Comparison of ENCODE assay signal across 23 cellular contexts in the genomic region with DNA sequence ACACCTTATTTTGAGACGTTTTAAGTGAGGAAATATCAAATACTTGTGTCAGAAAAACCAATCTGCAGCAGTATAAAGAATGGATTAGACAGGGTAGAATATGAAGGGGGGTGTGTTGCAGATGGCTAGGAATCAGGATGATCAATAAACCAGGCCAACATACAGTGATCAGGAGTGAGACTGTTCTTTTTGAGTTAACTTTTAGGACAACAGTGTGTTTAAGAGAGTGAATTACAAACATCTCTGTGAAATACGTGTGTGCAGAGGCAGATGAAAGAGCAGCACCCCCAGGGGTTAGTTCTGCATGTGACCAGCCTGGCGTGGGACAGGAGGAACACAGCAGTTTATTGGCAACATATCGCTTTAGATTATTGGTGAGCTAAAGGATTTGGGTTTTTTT. TPM values are rescaled to one million over a fixed set of nuclear protein-coding genes. Genes with fewer than 3 reads are reported as not detected.
A peak's percentile ranks its signal among the peaks of the same experiment; 100 is the strongest.
DNase-seq lines count a peak whose midpoint lies in the region; ATAC-seq, FAIRE-seq and TF ChIP-seq lines count a peak whose summit lies in the region.
"Had no signal": no experiment of that assay in that cellular context is flagged by ENCODE, and none has a peak within 500 bp of the region (broad histone marks: within the 10 kb centered on the region; RNA-seq: fewer than 3 reads in every experiment).

No MANE protein-coding gene starts in this region.

- H2BK120ac ChIP-seq in neuronal stem cell (ENCODE audit: low read depth, low read length), result no peak overlapping the region

- H3K79me1 ChIP-seq in neuronal stem cell (ENCODE audit: low read depth, low read length), result no peaks in the 10 kb centered on the region

- H3K9ac ChIP-seq in HepG2 (ENCODE audit: insufficient read depth, low read depth, low read length) (no peak overlapping the region), GM12878 (ENCODE audit: control insufficient read depth, insufficient read depth, low read length) (no peak overlapping the region), neuronal stem cell (ENCODE audit: low read depth, low read length, poor library complexity) (no peak overlapping the region)
- H3K9ac ChIP-seq: KMS-11 had no signal

- H3K14ac ChIP-seq in neuronal stem cell (ENCODE audit: low read length), result no peak overlapping the region

- H3K36me3 ChIP-seq in HepG2 (replicated peaks in 1 of 2; ENCODE audit: control insufficient read depth in 1 of 2, insufficient read depth in 2 of 2, low read length in 2 of 2) (no peaks in the 10 kb centered on the region), right lobe of liver (no peaks in the 10 kb centered on the region), GM12878 (ENCODE audit: control insufficient read depth in 2 of 2, insufficient read depth in 2 of 2, low read length in 1 of 2) (no peaks in the 10 kb centered on the region), neuronal stem cell (replicated peaks in 1 of 2; ENCODE audit: control insufficient read depth in 2 of 2, insufficient read depth in 2 of 2, low read length in 2 of 2) (no peaks in the 10 kb centered on the region)
- H3K36me3 ChIP-seq: BE2C had no signal

- no peak overlapping the region for H3K4ac ChIP-seq in neuronal stem cell (ENCODE audit: low read length)

- H2AFZ ChIP-seq in HepG2 (ENCODE audit: low read length) (no peak overlapping the region), GM12878 (ENCODE audit: control insufficient read depth, low read depth, low read length) (no peak overlapping the region), neuronal stem cell (ENCODE audit: low read length) (peak overlapping the region; percentile 40)

- TF ChIP-seq CTCF in HepG2 (CRISPR knock-in tag; IDR thresholded peaks at IDR 0.05) (no peak), right lobe of liver (IDR thresholded peaks at IDR 0.05) (no peak), GM12878 (IDR thresholded peaks at IDR 0.05 in 2 of 3, conservative IDR thresholded peaks at IDR 0.05 in 1 of 3; ENCODE audit: control insufficient read depth in 2 of 3, extremely low read depth in 1 of 3, insufficient read depth in 1 of 3, low read depth in 3 of 3, low read length in 3 of 3) (no peak)

- POLR2A ChIA-PET in HepG2 (lab: Yijun Ruan, JAX), result interaction anchor here (0.9 kb wide), 1 partner anchor 41 kb away, joined by 3 read pairs; no protein-coding TSS in a partner anchor
- POLR2A ChIA-PET in GM12878 (lab: Charles Lee), result interaction anchor here (0.7 kb wide), 1 partner anchor 50 kb away, joined by 6 read pairs; no protein-coding TSS in a partner anchor

- no peaks in the 10 kb centered on the region for H3K27me3 ChIP-seq in HepG2 (ENCODE audit: control insufficient read depth in 1 of 2, insufficient read depth in 2 of 2, low read length in 2 of 2)
- no peaks in the 10 kb centered on the region for H3K27me3 ChIP-seq in right lobe of liver
- H3K27me3 ChIP-seq in GM12878 (replicated peaks in 1 of 2; ENCODE audit: control insufficient read depth in 2 of 2, insufficient read depth in 2 of 2, low read length in 1 of 2), result no peaks in the 10 kb centered on the region
- peaks cover 0 to 4% (median 0%) of the 10 kb centered on the region in 3 experiments for H3K27me3 ChIP-seq in neuronal stem cell (ENCODE audit: control insufficient read depth in 3 of 3, insufficient read depth in 3 of 3, low read depth in 1 of 3, low read length in 3 of 3)

- H4K20me1 ChIP-seq in HepG2 (ENCODE audit: insufficient read depth, low read length) (no peaks in the 10 kb centered on the region), GM12878 (ENCODE audit: control insufficient read depth, insufficient read depth) (no peaks in the 10 kb centered on the region)

- no peak for TF ChIP-seq POLR2A in HepG2 (IDR thresholded peaks at IDR 0.05; ENCODE audit: insufficient read depth in 1 of 2, low read depth in 2 of 2, low read length in 2 of 2)
- TF ChIP-seq POLR2A in right lobe of liver (IDR thresholded peaks at IDR 0.05), result no peak
- no peak for TF ChIP-seq POLR2A in GM12878 (IDR thresholded peaks at IDR 0.05; ENCODE audit: low read depth, low read length)

- no peak overlapping the region for H3K18ac ChIP-seq in neuronal stem cell (ENCODE audit: low read length)

- intact Hi-C loops in HepG2 (cut with micrococcal nuclease; ENCODE audit: unreplicated experiment), result no loop called here
- intact Hi-C loops in right lobe of liver (cut with DNase I), result no loop called here
- intact Hi-C loops in GM12878 (cut with micrococcal nuclease; ENCODE audit: unreplicated experiment), result no loop called here

- ATAC-seq in HepG2 (peak; percentile 30; the same call in 1 of the 3 replicates), right lobe of liver (no peak), GM12878 (0 out of 3 replicates have a peak, but pooled peaks have one; percentile 30), GM18907 (IDR thresholded peaks at IDR 0.05; ENCODE audit: unreplicated experiment) (no peak)

- 0 out of 2 replicates have a peak overlapping the region, but pooled peaks have one; percentile 23 for H3K4me2 ChIP-seq in HepG2 (ENCODE audit: low read depth, low read length)
- H3K4me2 ChIP-seq in GM12878 (ENCODE audit: control insufficient read depth, insufficient read depth), result no peak overlapping the region
- no peak overlapping the region for H3K4me2 ChIP-seq in neuronal stem cell (ENCODE audit: insufficient read depth, low read length, poor library complexity, severe bottlenecking)
- H3K4me2 ChIP-seq: GM23338, KMS-11 had no signal

- H3K79me2 ChIP-seq in HepG2 (ENCODE audit: insufficient read depth, low read length) (no peaks in the 10 kb centered on the region), GM12878 (ENCODE audit: control insufficient read depth, insufficient read depth, low read length) (no peaks in the 10 kb centered on the region)

- SMC1A ChIA-PET in GM12878 (lab: Charles Lee; ENCODE audit: uncharacterized antibody, unreplicated experiment), result no interaction called here

- no peak overlapping the region for H2BK5ac ChIP-seq in neuronal stem cell (ENCODE audit: low read length)

- WGBS in HepG2 (ENCODE audit: low lambda C conversion rate), result 34% methylated on average over 4 of the region's 4 CpGs
- WGBS in right lobe of liver (ENCODE audit: insufficient coverage, low coverage, low lambda C conversion rate, missing lambda C conversion rate), result 38% methylated on average over 4 of the region's 4 CpGs
- WGBS in GM12878 (ENCODE audit: insufficient coverage, insufficient replicate concordance, low lambda C conversion rate, missing lambda C conversion rate), result 30% methylated on average over 4 of the region's 4 CpGs
- WGBS in neuronal stem cell (ENCODE audit: extremely low coverage in 2 of 2, insufficient read length in 2 of 2, insufficient replicate concordance in 1 of 2), 2 donors, result no CpG with 5 or more reads among the region's 4 CpGs

- no peak overlapping the region for H4K8ac ChIP-seq in neuronal stem cell (ENCODE audit: low read depth, low read length)

- BruUV-seq in HepG2 (replicated peaks; lab: Mats Ljungman, UMichigan) (no TSS peak), GM12878 (replicated peaks; lab: Mats Ljungman, UMichigan) (no TSS peak)

- TF ChIP-seq EP300 in HepG2 (IDR thresholded peaks at IDR 0.05; ENCODE audit: low read depth in 2 of 2, low read length in 2 of 2) (no peak), HepG2 (CRISPR knock-in tag; IDR thresholded peaks at IDR 0.05; ENCODE audit: borderline replicate concordance) (no peak), GM12878 (IDR thresholded peaks at IDR 0.05; ENCODE audit: borderline replicate concordance in 1 of 2, control insufficient read depth in 1 of 2, low read depth in 2 of 2, low read length in 2 of 2) (no peak)

- TF ChIP-seq RAD21 in HepG2 (CRISPR knock-in tag; IDR thresholded peaks at IDR 0.05) (no peak), GM12878 (IDR thresholded peaks at IDR 0.05; ENCODE audit: insufficient read depth, low read depth, low read length) (no peak)

- no peak overlapping the region for H2BK12ac ChIP-seq in neuronal stem cell (ENCODE audit: low read length)

- H3K23ac ChIP-seq in neuronal stem cell (ENCODE audit: low read depth, low read length, poor library complexity), result no peak overlapping the region

- H3K4me3 ChIP-seq in HepG2 (replicated peaks in 1 of 3; ENCODE audit: insufficient read depth in 1 of 3, low read depth in 2 of 3, low read length in 3 of 3) (no peak overlapping the region), right lobe of liver (no peak overlapping the region), GM12878 (no peak overlapping the region), neuronal stem cell (ENCODE audit: low read length in 2 of 2) (no peak overlapping the region)
- H3K4me3 ChIP-seq: GM23338 had no signal

- no peak for FAIRE-seq in HepG2 (lab: Jason Lieb, UNC)
- no peak for FAIRE-seq in GM12878 (lab: Jason Lieb, UNC)
- FAIRE-seq: A204.1, GM12891, H54 had no signal

- no peak for DNase-seq in HepG2 (ENCODE audit: low spot score)
- no peak for DNase-seq in right lobe of liver
- peak; percentile 32 for DNase-seq in NCI-H2171 treated with DMSO at 0.1 percent for 48 hours (lab: John Stamatoyannopoulos, UW)
- DNase-seq in GM12878 (ENCODE audit: low read depth, low spot score), result no peak
- DNase-seq in neuronal stem cell (ENCODE audit: low spot score), result no peak
- DNase-seq in activated CD4-positive, CD25-positive, alpha-beta regulatory T cell treated with anti-CD3 and anti-CD28 coated beads, Interleukin-2, amount 50 U/mL, for 72 hours, result no peak
- no peak for DNase-seq in NCI-H748 treated with DMSO at 0.1 percent for 48 hours (lab: John Stamatoyannopoulos, UW)
- DNase-seq: ACHN; CD4-positive, CD25-positive, alpha-beta regulatory T cell; CD8-positive, alpha-beta memory T cell; COR-L47; DMS153; DMS79; GF-D8; HCEC 1CT; HFFc6 had no signal

- no peak overlapping the region for H2BK15ac ChIP-seq in neuronal stem cell (ENCODE audit: low read length)

- no peak overlapping the region for H4K91ac ChIP-seq in neuronal stem cell (ENCODE audit: low read depth, low read length, poor library complexity)

- H3K9me3 ChIP-seq in HepG2 (ENCODE audit: low read length) (no peaks in the 10 kb centered on the region), right lobe of liver (no peaks in the 10 kb centered on the region), GM12878 (replicated peaks; ENCODE audit: control insufficient read depth, insufficient read depth, low read length) (no peaks in the 10 kb centered on the region), neuronal stem cell (replicated peaks in 1 of 2; ENCODE audit: control insufficient read depth in 2 of 2, insufficient read depth in 1 of 2, low read depth in 1 of 2, low read length in 2 of 2) (no peaks in the 10 kb centered on the region)
- H3K9me3 ChIP-seq: BE2C had no signal

- in situ Hi-C loops in HepG2 (cut with HindIII; ENCODE audit: extremely low pct_ligation_motif_present, low pct_unique_long_range_greater_than_20kb), result no loop called here
- in situ Hi-C loops in GM12878 (cut with MboI), result no loop called here

- H3K4me1 ChIP-seq in HepG2 (ENCODE audit: insufficient read depth, low read length) (no peaks in the 10 kb centered on the region), right lobe of liver (no peaks in the 10 kb centered on the region), GM12878 (ENCODE audit: control insufficient read depth, insufficient read depth, low read length) (no peaks in the 10 kb centered on the region), neuronal stem cell (ENCODE audit: control insufficient read depth in 2 of 2, insufficient read depth in 1 of 2, low read depth in 1 of 2, low read length in 2 of 2) (peaks cover 0 to 3% of the 10 kb centered on the region in 2 donors)

- no peak overlapping the region for H2AK5ac ChIP-seq in neuronal stem cell (ENCODE audit: low read depth, low read length)

- RAD21 ChIA-PET in GM12878 (lab: Charles Lee; ENCODE audit: unreplicated experiment), result no interaction called here

- H3K27ac ChIP-seq in HepG2 (ENCODE audit: extremely low read length, insufficient read depth, low read length), result no peak overlapping the region
- no peak overlapping the region for H3K27ac ChIP-seq in right lobe of liver
- H3K27ac ChIP-seq in GM12878 (ENCODE audit: control insufficient read depth, insufficient read depth), result no peak overlapping the region
- H3K27ac ChIP-seq in neuronal stem cell (replicated peaks; ENCODE audit: low read length), result no peak overlapping the region
- H3K27ac ChIP-seq: KMS-11 had no signal

- CTCF ChIA-PET in HepG2 (lab: Yijun Ruan, JAX; ENCODE audit: low intra/inter-chr PET ratio, low total read pairs), result no interaction called here
- CTCF ChIA-PET in GM12878 (lab: Yijun Ruan, JAX), result no interaction called here

RNA-seq across cellular contexts. Expression of gene NRDE2, which starts 10.6 kb away (rescaled TPM):
- 12.5 and 16.9 TPM in 2 replicates for total RNA-seq in HepG2 (2016; rRNA removed; fragmentation: Illumina TruSeq; extraction: Trizol)
- total RNA-seq in HepG2 (2016; cell fraction: cytosol; rRNA removed; fragmentation: Illumina TruSeq; extraction: Trizol; ENCODE audit: low read depth), result 2.5 and 3.0 TPM in 2 replicates
- total RNA-seq in HepG2 (2016; cell fraction: insoluble cytoplasmic fraction; rRNA removed; fragmentation: Illumina TruSeq; extraction: Trizol), result 14.5 and 15.2 TPM in 2 replicates
- total RNA-seq in HepG2 (2016; cell fraction: membrane; rRNA removed; fragmentation: Illumina TruSeq; extraction: Trizol), result 3.4 and 3.9 TPM in 2 replicates
- 19.1 and 19.5 TPM in 2 replicates for total RNA-seq in HepG2 (2016; cell fraction: nucleus; rRNA removed; fragmentation: Illumina TruSeq; extraction: Trizol)
- 5.6 TPM in 2 replicates for polyA plus RNA-seq in HepG2 (2011; rRNA removed)
- polyA plus RNA-seq in HepG2 (2011; cell fraction: cytosol; rRNA removed), result 4.7 and 5.4 TPM in 2 replicates
- polyA plus RNA-seq in HepG2 (2011; cell fraction: nucleus; rRNA removed), result 12.3 and 13.4 TPM in 2 replicates
- polyA plus RNA-seq in HepG2 (2012), result 5.2 and 6.2 TPM in 2 replicates
- 0.38 and 0.41 TPM in 2 replicates for polyA plus RNA-seq in HepG2 (2016; cell fraction: cytosol; fragmentation: Illumina TruSeq; extraction: Trizol; ENCODE audit: low read depth)
- polyA plus RNA-seq in HepG2 (2016; cell fraction: insoluble cytoplasmic fraction; fragmentation: Illumina TruSeq; extraction: Trizol; ENCODE audit: low read depth), result 9.6 and 10.3 TPM in 2 replicates
- polyA plus RNA-seq in HepG2 (2016; cell fraction: membrane; fragmentation: Illumina TruSeq; extraction: Trizol; ENCODE audit: low read depth), result 0.86 and 0.92 TPM in 2 replicates
- polyA plus RNA-seq in HepG2 (2016; cell fraction: nucleus; fragmentation: Illumina TruSeq; extraction: Trizol; ENCODE audit: insufficient read depth, low read depth), result 14.5 and 18.6 TPM in 2 replicates
- polyA minus RNA-seq in HepG2 (2011; rRNA and poly(A)+ RNA removed; ENCODE audit: low replicate concordance), result 9.4 and 26.4 TPM in 2 replicates
- 3.1 and 3.3 TPM in 2 replicates for polyA minus RNA-seq in HepG2 (2011; cell fraction: cytosol; rRNA and poly(A)+ RNA removed)
- polyA minus RNA-seq in HepG2 (2011; cell fraction: nucleus; rRNA and poly(A)+ RNA removed), result 24.8 and 25.6 TPM in 2 replicates
- 10 to 100 TPM in 5 of 6 experiments, 1 to 10 TPM in 1; 7.9 to 16.3 (median 13.8) TPM for total RNA-seq in right lobe of liver
- total RNA-seq in GM12878 (2013; cell fraction: nucleolus; rRNA removed), result 36.9 and 41.7 TPM in 2 replicates
- 14.3 and 14.8 TPM in 2 replicates for total RNA-seq in GM12878 (2014; rRNA removed)
- total RNA-seq in GM12878 (2014; rRNA removed; fragmentation: Illumina TruSeq; extraction: Trizol), result 13.6 and 13.9 TPM in 2 replicates
- total RNA-seq in GM12878 (2021), result 21.0 and 21.3 TPM in 2 replicates
- polyA plus RNA-seq in GM12878 (2011; ENCODE audit: low read depth), result 7.6 TPM
- polyA plus RNA-seq in GM12878 (2011; rRNA removed), result 10.6 and 10.9 TPM in 2 replicates
- polyA plus RNA-seq in GM12878 (2011; cell fraction: cytosol; rRNA removed), result 6.8 and 9.2 TPM in 2 replicates
- polyA plus RNA-seq in GM12878 (2011; cell fraction: nucleus; rRNA removed), result 15.6 and 18.8 TPM in 2 replicates
- polyA plus RNA-seq in GM12878 (2012), result 5.6 and 8.7 TPM in 2 replicates
- 10.6 and 11.9 TPM in 2 replicates for polyA plus RNA-seq in GM12878 (2014; fragmentation: Illumina TruSeq; extraction: Trizol)
- polyA plus RNA-seq in GM12878 (2014; fragmentation: Nextera tagmentation; extraction: Ambion mirVana), result 1 to 10 TPM; 8.3 to 8.4 TPM
- 13.5 and 13.9 TPM in 2 replicates for polyA plus RNA-seq in GM12878 (2014; rRNA removed)
- 10 to 100 TPM; 14.7 to 15.2 TPM for polyA plus RNA-seq in GM12878 (2016; fragmentation: Nextera tagmentation; extraction: Ambion mirVana)
- 14.6 and 17.6 TPM in 2 replicates for polyA minus RNA-seq in GM12878 (2011; rRNA and poly(A)+ RNA removed)
- polyA minus RNA-seq in GM12878 (2011; cell fraction: cytosol; rRNA and poly(A)+ RNA removed), result 4.9 and 5.8 TPM in 2 replicates
- polyA minus RNA-seq in GM12878 (2011; cell fraction: nucleus; rRNA and poly(A)+ RNA removed), result 10.9 and 21.0 TPM in 2 replicates
- polyA plus RNA-seq in neuronal stem cell (2013, experiment 1 of 2), result 7.0 TPM
- 7.1 TPM for polyA plus RNA-seq in neuronal stem cell (2013, experiment 2 of 2)

RNA-seq across cellular contexts. Expression of gene CALM1, which starts 54.5 kb away (rescaled TPM):
- total RNA-seq in HepG2 (2016; rRNA removed; fragmentation: Illumina TruSeq; extraction: Trizol) (238 and 346 TPM in 2 replicates), right lobe of liver (100 to 1,000 TPM; 143 to 207 (median 161) TPM), GM12878 (2014; rRNA removed) (385 and 467 TPM in 2 replicates), GM12878 (2014; rRNA removed; fragmentation: Illumina TruSeq; extraction: Trizol) (192 and 197 TPM in 2 replicates), GM12878 (2021) (246 and 249 TPM in 2 replicates)
- total RNA-seq in HepG2 (2016; cell fraction: cytosol; rRNA removed; fragmentation: Illumina TruSeq; extraction: Trizol; ENCODE audit: low read depth), result 29.6 and 47.4 TPM in 2 replicates
- 242 and 366 TPM in 2 replicates for total RNA-seq in HepG2 (2016; cell fraction: insoluble cytoplasmic fraction; rRNA removed; fragmentation: Illumina TruSeq; extraction: Trizol)
- total RNA-seq in HepG2 (2016; cell fraction: membrane; rRNA removed; fragmentation: Illumina TruSeq; extraction: Trizol), result 98.2 and 111 TPM in 2 replicates
- 91.7 and 108 TPM in 2 replicates for total RNA-seq in HepG2 (2016; cell fraction: nucleus; rRNA removed; fragmentation: Illumina TruSeq; extraction: Trizol)
- polyA plus RNA-seq in HepG2 (2011; rRNA removed) (80.5 and 110 TPM in 2 replicates), GM12878 (2011; rRNA removed) (219 and 309 TPM in 2 replicates), GM12878 (2014; fragmentation: Illumina TruSeq; extraction: Trizol) (420 and 491 TPM in 2 replicates), GM12878 (2014; fragmentation: Nextera tagmentation; extraction: Ambion mirVana) (100 to 1,000 TPM; 110 to 175 TPM), GM12878 (2014; rRNA removed) (273 and 290 TPM in 2 replicates), GM12878 (2016; fragmentation: Nextera tagmentation; extraction: Ambion mirVana) (100 to 1,000 TPM; 679 to 729 TPM)
- polyA plus RNA-seq in HepG2 (2011; cell fraction: cytosol; rRNA removed), result 96.0 and 112 TPM in 2 replicates
- polyA plus RNA-seq in HepG2 (2011; cell fraction: nucleus; rRNA removed), result 50.1 and 52.3 TPM in 2 replicates
- polyA plus RNA-seq in HepG2 (2012), result 119 and 120 TPM in 2 replicates
- polyA plus RNA-seq in HepG2 (2016; cell fraction: cytosol; fragmentation: Illumina TruSeq; extraction: Trizol; ENCODE audit: low read depth), result 40.5 and 51.9 TPM in 2 replicates
- polyA plus RNA-seq in HepG2 (2016; cell fraction: insoluble cytoplasmic fraction; fragmentation: Illumina TruSeq; extraction: Trizol; ENCODE audit: low read depth), result 366 and 395 TPM in 2 replicates
- polyA plus RNA-seq in HepG2 (2016; cell fraction: membrane; fragmentation: Illumina TruSeq; extraction: Trizol; ENCODE audit: low read depth), result 92.6 and 101 TPM in 2 replicates
- polyA plus RNA-seq in HepG2 (2016; cell fraction: nucleus; fragmentation: Illumina TruSeq; extraction: Trizol; ENCODE audit: insufficient read depth, low read depth), result 160 and 164 TPM in 2 replicates
- 189 and 213 TPM in 2 replicates for polyA minus RNA-seq in HepG2 (2011; rRNA and poly(A)+ RNA removed; ENCODE audit: low replicate concordance)
- 93.2 and 109 TPM in 2 replicates for polyA minus RNA-seq in HepG2 (2011; cell fraction: cytosol; rRNA and poly(A)+ RNA removed)
- polyA minus RNA-seq in HepG2 (2011; cell fraction: nucleus; rRNA and poly(A)+ RNA removed), result 128 and 155 TPM in 2 replicates
- 75.0 and 87.9 TPM in 2 replicates for total RNA-seq in GM12878 (2013; cell fraction: nucleolus; rRNA removed)
- 106 TPM for polyA plus RNA-seq in GM12878 (2011; ENCODE audit: low read depth)
- 145 and 195 TPM in 2 replicates for polyA plus RNA-seq in GM12878 (2011; cell fraction: cytosol; rRNA removed)
- polyA plus RNA-seq in GM12878 (2011; cell fraction: nucleus; rRNA removed), result 159 and 182 TPM in 2 replicates
- polyA plus RNA-seq in GM12878 (2012), result 147 and 161 TPM in 2 replicates
- polyA minus RNA-seq in GM12878 (2011; rRNA and poly(A)+ RNA removed), result 122 and 209 TPM in 2 replicates
- 88.7 and 91.4 TPM in 2 replicates for polyA minus RNA-seq in GM12878 (2011; cell fraction: cytosol; rRNA and poly(A)+ RNA removed)
- polyA minus RNA-seq in GM12878 (2011; cell fraction: nucleus; rRNA and poly(A)+ RNA removed), result 101 and 180 TPM in 2 replicates
- polyA plus RNA-seq in neuronal stem cell (2013, experiment 1 of 2), result 396 TPM
- polyA plus RNA-seq in neuronal stem cell (2013, experiment 2 of 2), result 424 TPM

Comparison
In these comparisons a context has a peak if more than half of its experiments do, and no peak if none do; other contexts are left out.
1. ATAC-seq: peak in HepG2 (single experiment) and GM12878 (single experiment); none in right lobe of liver (0 of 4) and GM18907 (single experiment).